35 cellular contexts compared by ENCODE assay signal in the genomic region with DNA sequence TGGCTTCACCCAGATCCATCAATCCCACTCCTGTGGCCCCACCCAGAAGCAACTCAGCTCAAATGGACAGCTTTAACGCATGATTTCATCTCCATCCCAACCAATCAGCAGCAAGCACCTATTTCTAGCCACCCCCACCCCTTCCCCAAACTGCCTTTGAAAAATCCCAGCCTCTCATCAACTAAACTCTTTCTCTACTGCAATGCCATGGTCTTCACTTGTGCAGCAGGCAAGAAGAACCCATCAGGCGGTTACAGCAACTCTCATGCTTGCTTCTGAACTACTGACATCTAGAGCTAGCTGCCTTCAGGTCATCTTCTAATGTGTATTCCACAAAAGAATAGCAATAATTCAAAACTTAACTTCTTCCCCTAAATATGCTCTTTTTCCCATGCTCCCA.
"Had no signal": no experiment of that assay in that cellular context is flagged by ENCODE, and none has a peak within 500 bp of the region (broad histone marks: within the 10 kb centered on the region; RNA-seq: fewer than 3 reads in every experiment).

No MANE protein-coding gene starts in this region.

- H3K9me3 Mint-ChIP-seq: activated CD4-positive, alpha-beta T cell treated with anti-CD3 and anti-CD28 coated beads, Interleukin-2, amount 10 ng/mL, durations not matched to agents 24 days and 14 days; activated naive CD4-positive, alpha-beta T cell treated with anti-CD3 and anti-CD28 coated beads, Interleukin-2, amount 50 U/mL, for 72 hours; activated T-helper 1 cell treated with anti-CD3 and anti-CD28 coated beads, Interleukin-12 subunit alpha, Interleukin-12 subunit beta, Interleukin-2, Interleukin-4 antibody, amounts not matched to agents 30 ng/mL and 10 ng/mL and 1 ng/mL, durations not matched to agents 14 hours and 24 hours and 36 hours; central memory CD8-positive, alpha-beta T cell; T-helper 2 cell treated with Interferon-gamma antibody and Interleukin-4, amounts not matched to agents 5 μg/mL and 100 μg/mL, for 36 hours had no signal

- FAIRE-seq: bronchial epithelial cell, TTC549 had no signal

- H3K27me3 Mint-ChIP-seq: activated B cell treated with CpG ODN at 0.5 μM for 24 hours; activated CD4-positive, alpha-beta memory T cell treated with anti-CD3 and anti-CD28 coated beads for 36 hours; activated CD4-positive, alpha-beta T cell treated with anti-CD3 and anti-CD28 coated beads, Interleukin-2, amount 10 ng/mL, durations not matched to agents 24 days and 14 days; activated CD8-positive, alpha-beta T cell treated with anti-CD3 and anti-CD28 coated beads for 36 hours; activated naive CD8-positive, alpha-beta T cell treated with anti-CD3 and anti-CD28 coated beads for 36 hours; activated T-helper 17 cell treated with anti-CD3 and anti-CD28 coated beads, Interleukin-2, amount 50 U/mL, for 72 hours; central memory CD8-positive, alpha-beta T cell had no signal

- H3K4me1 Mint-ChIP-seq: activated B cell treated with CpG ODN at 0.5 μM for 24 hours; activated T-helper 17 cell treated with anti-CD3 and anti-CD28 coated beads, Interleukin-2, amount 50 U/mL, for 72 hours; central memory CD8-positive, alpha-beta T cell had no signal

- ATAC-seq: activated CD8-positive, alpha-beta T cell treated with anti-CD3 and anti-CD28 coated beads for 36 hours; activated naive CD4-positive, alpha-beta T cell treated with anti-CD3 and anti-CD28 coated beads, Interleukin-2, amount 50 U/mL, for 72 hours; activated T-cell treated with anti-CD3 and anti-CD28 coated beads, Interleukin-2, amount 50 U/mL, for 4 hours; activated T-cell treated with anti-CD3 and anti-CD28 coated beads, Interleukin-2, amount 50 U/mL, for 72 hours; activated T-helper 17 cell treated with anti-CD3 and anti-CD28 coated beads, Interleukin-2, amount 50 U/mL, for 72 hours had no signal

- DNase-seq: activated B cell treated with CpG ODN at 0.5 μM for 24 hours; activated CD4-positive, alpha-beta memory T cell treated with anti-CD3 and anti-CD28 coated beads for 36 hours; activated CD4-positive, alpha-beta T cell treated with anti-CD3 and anti-CD28 coated beads for 4 hours; activated CD4-positive, alpha-beta T cell treated with anti-CD3 and anti-CD28 coated beads, Interleukin-2, amount 10 ng/mL, durations not matched to agents 24 days and 14 days; activated CD4-positive, alpha-beta T cell treated with anti-CD3 and anti-CD28 coated beads, Interleukin-2, amount 50 U/mL, for 1 hour; activated CD4-positive, alpha-beta T cell treated with anti-CD3 and anti-CD28 coated beads, Interleukin-2, amount 50 U/mL, for 4 hours; activated CD4-positive, CD25-positive, alpha-beta regulatory T cell treated with anti-CD3 and anti-CD28 coated beads, Interleukin-2, amount 50 U/mL, for 72 hours; activated CD8-positive, alpha-beta memory T cell treated with anti-CD3 and anti-CD28 coated beads, Interleukin-2, amount 50 U/mL, for 4 hours; activated CD8-positive, alpha-beta T cell treated with anti-CD3 and anti-CD28 coated beads for 36 hours; activated gamma-delta T cell treated with Interleukin-2 at 50 U/mL for 16 hours; activated naive CD4-positive, alpha-beta T cell; activated naive CD4-positive, alpha-beta T cell treated with anti-CD3 and anti-CD28 coated beads for 36 hours; activated naive CD4-positive, alpha-beta T cell treated with anti-CD3 and anti-CD28 coated beads, Interleukin-2, amount 50 U/mL, for 16 hours; activated naive CD8-positive, alpha-beta T cell treated with anti-CD3 and anti-CD28 coated beads for 36 hours; activated T-cell treated with anti-CD3 and anti-CD28 coated beads for 4 hours; activated T-cell treated with anti-CD3 and anti-CD28 coated beads, Interleukin-2, amount 50 U/mL, for 1 hour; activated T-cell treated with anti-CD3 and anti-CD28 coated beads, Interleukin-2, amount 50 U/mL, for 4 hours; activated T-cell treated with anti-CD3 and anti-CD28 coated beads, Interleukin-2, amount 50 U/mL, for 72 hours; adrenal gland; amniotic stem cell; aorta; caudate nucleus; cerebellar nuclear complex; T-helper 1 cell; T-helper 2 cell; T-helper 9 cell had no signal

- H3K4me3 Mint-ChIP-seq: activated B cell treated with CpG ODN at 0.5 μM for 24 hours; activated CD4-positive, alpha-beta memory T cell treated with anti-CD3 and anti-CD28 coated beads for 36 hours; activated CD4-positive, alpha-beta T cell treated with anti-CD3 and anti-CD28 coated beads, Interleukin-2, amount 10 ng/mL, durations not matched to agents 24 days and 14 days; activated CD8-positive, alpha-beta T cell treated with anti-CD3 and anti-CD28 coated beads for 36 hours; activated naive CD4-positive, alpha-beta T cell treated with anti-CD3 and anti-CD28 coated beads for 36 hours; activated naive CD8-positive, alpha-beta T cell treated with anti-CD3 and anti-CD28 coated beads for 36 hours; activated T-cell treated with anti-CD3 and anti-CD28 coated beads, Interleukin-2, amount 50 U/mL, for 4 hours; activated T-cell treated with anti-CD3 and anti-CD28 coated beads, Interleukin-2, amount 50 U/mL, for 72 hours; activated T-helper 1 cell treated with anti-CD3 and anti-CD28 coated beads, Interleukin-12 subunit alpha, Interleukin-12 subunit beta, Interleukin-2, Interleukin-4 antibody, amounts not matched to agents 30 ng/mL and 10 ng/mL and 1 ng/mL, durations not matched to agents 14 hours and 24 hours and 36 hours; activated T-helper 17 cell treated with anti-CD3 and anti-CD28 coated beads, Interleukin-2, amount 50 U/mL, for 72 hours; brain; central memory CD8-positive, alpha-beta T cell; T-helper 1 cell treated with Interleukin-12 subunit alpha and Interleukin-12 subunit beta and Interleukin-4 antibody, amounts not matched to agents 30 μg/mL and 1 μg/mL, for 36 hours; T-helper 2 cell treated with Interferon-gamma antibody and Interleukin-4, amounts not matched to agents 5 μg/mL and 100 μg/mL, for 36 hours had no signal

- H3K27ac Mint-ChIP-seq: activated B cell treated with CpG ODN at 0.5 μM for 24 hours; activated CD4-positive, alpha-beta memory T cell treated with anti-CD3 and anti-CD28 coated beads for 36 hours; activated CD4-positive, alpha-beta T cell treated with anti-CD3 and anti-CD28 coated beads, Interleukin-2, amount 10 ng/mL, durations not matched to agents 24 days and 14 days; activated CD8-positive, alpha-beta T cell treated with anti-CD3 and anti-CD28 coated beads for 36 hours; activated naive CD4-positive, alpha-beta T cell treated with anti-CD3 and anti-CD28 coated beads for 36 hours; activated naive CD8-positive, alpha-beta T cell treated with anti-CD3 and anti-CD28 coated beads for 36 hours; activated T-cell treated with anti-CD3 and anti-CD28 coated beads, Interleukin-2, amount 50 U/mL, for 72 hours; activated T-helper 1 cell treated with anti-CD3 and anti-CD28 coated beads, Interleukin-12 subunit alpha, Interleukin-12 subunit beta, Interleukin-2, Interleukin-4 antibody, amounts not matched to agents 30 ng/mL and 10 ng/mL and 1 ng/mL, durations not matched to agents 14 hours and 24 hours and 36 hours; activated T-helper 17 cell treated with anti-CD3 and anti-CD28 coated beads, Interleukin-2, amount 50 U/mL, for 72 hours; brain; T-helper 1 cell treated with Interleukin-12 subunit alpha and Interleukin-12 subunit beta and Interleukin-4 antibody, amounts not matched to agents 30 μg/mL and 1 μg/mL, for 36 hours; T-helper 2 cell treated with Interferon-gamma antibody and Interleukin-4, amounts not matched to agents 5 μg/mL and 100 μg/mL, for 36 hours had no signal
